ENCODE assay signal across 8 cellular contexts in the genomic region with DNA sequence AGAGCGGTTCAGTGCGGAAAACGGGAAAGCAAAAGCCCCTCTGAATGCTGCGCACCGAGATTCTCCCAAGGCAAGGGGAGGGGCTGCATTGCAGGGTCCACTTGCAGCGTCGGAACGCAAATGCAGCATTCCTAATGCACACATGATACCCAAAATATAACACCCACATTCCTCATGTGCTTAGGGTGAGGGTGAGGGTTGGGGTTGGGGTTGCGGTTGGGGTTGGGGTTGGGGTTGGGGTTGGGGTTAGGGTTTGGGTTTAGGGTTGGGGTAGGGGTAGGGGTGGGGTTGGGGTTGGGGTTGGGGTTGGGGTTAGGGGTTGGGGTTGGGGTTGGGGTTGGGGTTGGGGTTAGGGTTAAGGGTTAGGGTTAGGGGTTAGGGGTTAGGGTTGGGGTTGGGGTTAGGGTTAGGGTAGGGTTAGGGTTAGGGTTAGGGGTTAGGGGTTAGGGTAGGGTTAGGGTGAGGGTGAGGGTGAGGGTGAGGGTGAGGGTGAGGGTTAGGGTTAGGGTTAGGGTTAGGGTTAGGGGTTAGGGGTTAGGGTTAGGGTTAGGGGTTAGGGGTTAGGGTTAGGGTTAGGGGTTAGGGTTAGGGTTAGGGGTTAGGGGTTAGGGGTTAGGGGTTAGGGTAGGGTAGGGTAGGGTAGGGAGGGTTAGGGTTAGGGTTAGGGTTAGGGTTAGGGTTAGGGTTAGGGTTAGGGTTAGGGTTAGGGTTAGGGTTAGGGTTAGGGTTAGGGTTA. TPM values are rescaled to one million over a fixed set of nuclear protein-coding genes. Genes with fewer than 3 reads are reported as not detected.
A peak's percentile ranks its signal among the peaks of the same experiment; 100 is the strongest.
DNase-seq lines count a peak whose midpoint lies in the region; ATAC-seq and TF ChIP-seq lines count a peak whose summit lies in the region.
"Not testable (repeated sequence)": the region's sequence is repeated elsewhere in the genome, so short reads cannot be mapped to it uniquely, and the experiment has no call there.

No MANE protein-coding gene starts in this region.

- WGBS in GM23248 (ENCODE audit: low coverage in 1 of 2, low lambda C conversion rate in 2 of 2, missing lambda C conversion rate in 2 of 2), 2 experiments = 70 to 83% methylated on average over 2 to 6 of the region's 9 CpGs
- WGBS in mesenchymal stem cell = no CpG with 5 or more reads among the region's 9 CpGs

- H3K9me3 ChIP-seq in A673 (ENCODE audit: low read depth, low read length, poor library complexity, severe bottlenecking); GM23248 (ENCODE audit: low read depth); NT2/D1 (ENCODE audit: insufficient read depth, low read length); mesenchymal stem cell (ENCODE audit: control insufficient read depth, low read length): not testable (repeated sequence)

- H3K79me2 ChIP-seq in GM23248 (ENCODE audit: insufficient read depth) = not testable (repeated sequence)

- H3K4me2 ChIP-seq in GM23248 (ENCODE audit: unreplicated experiment); mesenchymal stem cell (ENCODE audit: low read length, poor library complexity, severe bottlenecking): not testable (repeated sequence)

- TF ChIP-seq CTCF in A673 (conservative IDR thresholded peaks at IDR 0.05; ENCODE audit: low read depth, low read length); fibroblast of villous mesenchyme (IDR thresholded peaks at IDR 0.05; ENCODE audit: insufficient read depth, low read depth, low read length): not testable (repeated sequence)

- H3K4me3 ChIP-seq in A673 (ENCODE audit: low read depth, low read length, poor library complexity, severe bottlenecking); GM23248; NT2/D1 (ENCODE audit: insufficient read length, low read depth); mesenchymal stem cell (ENCODE audit: insufficient read depth in 1 of 2, low read depth in 1 of 2, low read length in 2 of 2): not testable (repeated sequence)
- peak overlapping the region; percentile 32 for H3K4me3 ChIP-seq in fibroblast of villous mesenchyme (ENCODE audit: low read depth, low read length)

- not testable (repeated sequence) for H3K4me1 ChIP-seq in A673 (ENCODE audit: insufficient read depth, low read length, poor library complexity, severe bottlenecking); GM23248 (ENCODE audit: insufficient read depth); NT2/D1 (ENCODE audit: insufficient read depth, insufficient read length); mesenchymal stem cell (ENCODE audit: control insufficient read depth, insufficient read depth, low read depth, low read length)

- not testable (repeated sequence) for H3K14ac ChIP-seq in mesenchymal stem cell (ENCODE audit: low read length in 2 of 2)

- in situ Hi-C loops in GM23248 (cut with MboI) = not testable (repeated sequence)

- not testable (repeated sequence) for H3K27me3 ChIP-seq in A673 (replicated peaks; ENCODE audit: insufficient read depth, low read depth, low read length, poor library complexity); GM23248 (replicated peaks; ENCODE audit: insufficient read depth); NT2/D1 (ENCODE audit: insufficient read depth, insufficient read length); mesenchymal stem cell (ENCODE audit: control insufficient read depth in 1 of 2, insufficient read depth in 1 of 2, low read length in 2 of 2)

- POLR2A ChIA-PET in A673 (lab: Charles Lee; ENCODE audit: low non-redundant PET) = not testable (repeated sequence)

- not testable (repeated sequence) for H3K79me1 ChIP-seq in mesenchymal stem cell (replicated peaks; ENCODE audit: low read length, poor library complexity, severe bottlenecking)

- H4K8ac ChIP-seq in mesenchymal stem cell (ENCODE audit: low read length) = not testable (repeated sequence)

- not testable (repeated sequence) for H3K9ac ChIP-seq in GM23248; NT2/D1 (ENCODE audit: insufficient read length, low read depth); mesenchymal stem cell (ENCODE audit: low read length)

- peak; percentile 29 for DNase-seq in A673 (ENCODE audit: low spot score)
- peak; percentile 24 for DNase-seq in GM23248
- DNase-seq in NT2/D1 (ENCODE audit: low read depth, low spot score) = peak; percentile 3
- DNase-seq in astrocyte of the hippocampus (ENCODE audit: low read depth, low spot score) = peak; percentile 9
- DNase-seq in fibroblast of villous mesenchyme (ENCODE audit: low read depth); left colon; sciatic nerve (ENCODE audit: low spot score): not testable (repeated sequence)
- DNase-seq in mesenchymal stem cell = peak; percentile 17

- H3K9me2 ChIP-seq in GM23248 (ENCODE audit: insufficient read depth) = not testable (repeated sequence)

- H3K4ac ChIP-seq in mesenchymal stem cell (ENCODE audit: low read depth in 1 of 2, low read length in 2 of 2) = not testable (repeated sequence)

- not testable (repeated sequence) for H2BK12ac ChIP-seq in mesenchymal stem cell (ENCODE audit: low read length in 2 of 2)

- not testable (repeated sequence) for H2AFZ ChIP-seq in GM23248; mesenchymal stem cell (ENCODE audit: low read depth, low read length)

- H2BK120ac ChIP-seq in mesenchymal stem cell (ENCODE audit: low read depth, low read length) = not testable (repeated sequence)

- H4K91ac ChIP-seq in mesenchymal stem cell (ENCODE audit: low read length) = peak overlapping the region; percentile 8

- CTCF ChIA-PET in A673 (lab: Charles Lee) = not testable (repeated sequence)

- peak; percentile 35 for ATAC-seq in left colon
- peak; percentile 36 for ATAC-seq in sciatic nerve

- H2AK5ac ChIP-seq in mesenchymal stem cell (ENCODE audit: low read length, severe bottlenecking) = not testable (repeated sequence)

- not testable (repeated sequence) for H3K18ac ChIP-seq in mesenchymal stem cell (ENCODE audit: low read depth in 1 of 2, low read length in 2 of 2)

- H3F3A ChIP-seq in GM23248 (ENCODE audit: insufficient read depth) = not testable (repeated sequence)

- intact Hi-C loops in A673 (cut with micrococcal nuclease; ENCODE audit: unreplicated experiment); left colon (cut with DNase I, micrococcal nuclease); sciatic nerve (cut with DNase I): not testable (repeated sequence)

- H2BK15ac ChIP-seq in mesenchymal stem cell (ENCODE audit: low read depth, poor library complexity, severe bottlenecking) = not testable (repeated sequence)

- H3K27ac ChIP-seq in A673 (ENCODE audit: low read depth, low read length, poor library complexity, severe bottlenecking); GM23248; mesenchymal stem cell (ENCODE audit: low read length, poor library complexity, severe bottlenecking): not testable (repeated sequence)

- not testable (repeated sequence) for H4K20me1 ChIP-seq in GM23248 (ENCODE audit: insufficient read depth)

- not testable (repeated sequence) for H3K23ac ChIP-seq in mesenchymal stem cell (ENCODE audit: low read length in 2 of 2)

- not testable (repeated sequence) for BruUV-seq in A673 (replicated peaks; lab: Mats Ljungman, UMichigan)

- H2BK5ac ChIP-seq in mesenchymal stem cell (ENCODE audit: low read depth, low read length, poor library complexity, severe bottlenecking) = not testable (repeated sequence)

- not testable (repeated sequence) for H3K36me3 ChIP-seq in A673 (ENCODE audit: insufficient read depth, low read length, poor library complexity, severe bottlenecking); GM23248 (ENCODE audit: low read depth); NT2/D1 (ENCODE audit: insufficient read depth, insufficient read length, low read length); mesenchymal stem cell (ENCODE audit: control insufficient read depth in 1 of 2, insufficient read depth in 2 of 2, low read depth in 1 of 2, low read length in 2 of 2)

RNA-seq across cellular contexts. Expression of gene IL9R, which starts 32.4 kb away (rescaled TPM):
- 0.44 and 0.56 TPM in 2 replicates for total RNA-seq in A673 (2021)
- not detected in 2 replicates for total RNA-seq in GM23248 (2014; rRNA removed; shearing (Covaris generic))
- polyA plus RNA-seq in GM23248 (2016; fragmentation: Nextera tagmentation; extraction: Ambion mirVana) = not detected in 2 replicates
- not detected in 2 replicates for total RNA-seq in fibroblast of villous mesenchyme
- total RNA-seq in left colon = under 1 TPM in 1 of 2 donors, not detected in 1; 0.73 TPM
- polyA plus RNA-seq in mesenchymal stem cell (2013, experiment 1 of 2) = 0.03 TPM
- polyA plus RNA-seq in mesenchymal stem cell (2013, experiment 2 of 2) = not detected
- not detected for total RNA-seq in sciatic nerve
